In the genomic region with DNA sequence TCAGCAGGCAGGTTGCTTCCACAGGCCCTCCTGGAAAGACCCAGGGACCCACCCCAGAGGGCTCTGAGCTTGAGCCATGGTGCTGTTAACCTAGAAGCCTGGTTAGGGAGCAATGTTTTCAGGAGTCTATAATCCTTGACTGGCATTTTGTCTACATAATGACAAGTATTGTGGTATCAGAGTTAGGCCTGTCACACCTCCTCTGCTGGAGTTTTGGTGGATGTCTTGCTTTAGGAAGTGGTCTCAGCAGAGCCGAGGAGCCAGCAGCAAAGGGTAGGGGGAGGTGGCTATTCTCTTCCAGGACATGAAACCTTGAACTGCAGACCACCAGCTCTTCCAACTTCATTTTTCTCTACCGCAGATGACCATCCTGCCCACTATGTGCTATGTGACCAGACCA, we compare ENCODE assay signal across 29 cellular contexts.
"Had no signal": no experiment of that assay in that cellular context is flagged by ENCODE, and none has a peak within 500 bp of the region (broad histone marks: within the 10 kb centered on the region; RNA-seq: fewer than 3 reads in every experiment).

No MANE protein-coding gene starts in this region.

- H3K27ac ChIP-seq: neural progenitor cell, ovary, parathyroid adenoma, psoas muscle, skin epidermis, spleen, suprapubic skin, testis, tibial artery, transverse colon, upper lobe of right lung, uterus had no signal

- H3K9me3 ChIP-seq: ovary, psoas muscle, spleen, suprapubic skin, testis, tibial artery, transverse colon, upper lobe of right lung, uterus had no signal

- H3K4me3 ChIP-seq: neural progenitor cell, ovary, psoas muscle, skin epidermis, smooth muscle cell, spleen, suprapubic skin, testis, tibial artery, transverse colon, upper lobe of right lung, uterus had no signal

- ATAC-seq: naive thymus-derived CD4-positive, alpha-beta T cell; natural killer cell; psoas muscle; right cardiac atrium; sciatic nerve; stimulated activated memory B cell treated with anti-CD40 and anti-IgM and Interleukin-4, amounts not matched to agents 10 μg/mL and 1 μg/mL and 100 μg/mL, for 72 hours; stimulated activated naive CD8-positive, alpha-beta T cell treated with anti-CD3 and anti-CD28 coated beads, Interleukin-15, amount 100 ng/mL, for 72 hours; stimulated activated naive CD8-positive, alpha-beta T cell treated with anti-CD3 and anti-CD28 coated beads, Interleukin-15, Interleukin-2, amounts not matched to agents 100 U/mL and 50 U/mL, for 24 hours; upper lobe of right lung had no signal

- H3K36me3 ChIP-seq: neural progenitor cell, ovary, spleen, suprapubic skin, tibial artery, transverse colon, upper lobe of right lung, uterus had no signal

- H3K4me1 ChIP-seq: neural progenitor cell, parathyroid adenoma, psoas muscle, spleen, suprapubic skin, testis, tibial artery, transverse colon, upper lobe of right lung, uterus had no signal

- H3K27me3 ChIP-seq: neural progenitor cell, ovary, suprapubic skin, testis, tibial artery, transverse colon, upper lobe of right lung, uterus had no signal

- DNase-seq: naive thymus-derived CD4-positive, alpha-beta T cell; natural killer cell; occipital lobe; ovary; posterior cingulate gyrus; psoas muscle; right cardiac atrium; spleen; stimulated activated CD4-positive, alpha-beta T cell treated with anti-CD3 and anti-CD28 coated beads, Interleukin-12 subunit alpha, Interleukin-12 subunit beta, amount 100 ng/mL, for 4 hours; stimulated activated CD4-positive, alpha-beta T cell treated with anti-CD3 and anti-CD28 coated beads, Interleukin-1b, Interleukin-23, amount 100 ng/mL, for 48 hours; stimulated activated CD4-positive, alpha-beta T cell treated with anti-CD3 and anti-CD28 coated beads, Interleukin-4, amount 100 ng/mL, for 1 hour; stimulated activated CD4-positive, alpha-beta T cell treated with anti-CD3 and anti-CD28 coated beads, Interleukin-4, amount 100 ng/mL, for 4 hours; stimulated activated CD8-positive, alpha-beta memory T cell treated with anti-CD3 and anti-CD28 coated beads, Interleukin-4, amount 100 ng/mL, for 48 hours; stimulated activated naive CD4-positive, alpha-beta T cell; stimulated activated naive CD8-positive, alpha-beta T cell treated with anti-CD3 and anti-CD28 coated beads, Interleukin-15, amount 100 ng/mL, for 72 hours; stimulated activated naive CD8-positive, alpha-beta T cell treated with anti-CD3 and anti-CD28 coated beads, Interleukin-15, Interleukin-2, amounts not matched to agents 100 U/mL and 50 U/mL, for 24 hours; substantia nigra; testis; tibial artery; transverse colon; upper lobe of right lung; uterus had no signal
